ENCODE assay signal across 10 cellular contexts in genomic region chr14:73283592-73284379, GRCh38. TPM values are rescaled to one million over a fixed set of nuclear protein-coding genes. Genes with fewer than 3 reads are reported as not detected.
A peak's percentile ranks its signal among the peaks of the same experiment; 100 is the strongest.
DNase-seq lines count a peak whose midpoint lies in the region; ATAC-seq, FAIRE-seq and TF ChIP-seq lines count a peak whose summit lies in the region.
"Had no signal": no experiment of that assay in that cellular context is flagged by ENCODE, and none has a peak within 500 bp of the region (broad histone marks: within the 10 kb centered on the region; RNA-seq: fewer than 3 reads in every experiment).

No MANE protein-coding gene starts in this region.

- no peak overlapping the region for H4K8ac ChIP-seq in mesendoderm (ENCODE audit: low read depth, low read length)

- H3K4me1 Mint-ChIP-seq in activated naive CD8-positive, alpha-beta T cell treated with anti-CD3 and anti-CD28 coated beads for 36 hours, result peaks cover under 1% of the 10 kb centered on the region

- H4K5ac ChIP-seq in mesendoderm (ENCODE audit: low read length), result no peak overlapping the region

- H3K79me2 ChIP-seq in mesendoderm (ENCODE audit: control insufficient read depth, insufficient read depth, low read length), result no peaks in the 10 kb centered on the region

- WGBS in mesendoderm (ENCODE audit: extremely low coverage, insufficient coverage, low lambda C conversion rate), result no CpG with 5 or more reads among the region's 12 CpGs
- 69 to 72% methylated on average over 12 of the region's 12 CpGs for WGBS in pancreas, 2 donors

- no peak overlapping the region for H3K4me3 Mint-ChIP-seq in activated naive CD8-positive, alpha-beta T cell treated with anti-CD3 and anti-CD28 coated beads for 36 hours

- H3K4ac ChIP-seq in mesendoderm (ENCODE audit: low read depth, low read length), result no peak overlapping the region

- DNase-seq in Ammon's horn (ENCODE audit: low spot score), result peak; percentile 81
- DNase-seq in NCI-H2107 (lab: John Stamatoyannopoulos, UW), result peak; percentile 61
- DNase-seq in cerebellum (ENCODE audit: low spot score), result peak; percentile 69
- peak; percentile 76 for DNase-seq in mesendoderm
- DNase-seq in activated naive CD8-positive, alpha-beta T cell treated with anti-CD3 and anti-CD28 coated beads for 36 hours, result no peak
- DNase-seq in pancreas, result no peak
- DNase-seq: T-helper 2 cell had no signal

- H3K36me3 Mint-ChIP-seq in activated naive CD8-positive, alpha-beta T cell treated with anti-CD3 and anti-CD28 coated beads for 36 hours, result peaks cover 7% of the 10 kb centered on the region

- no peak for ATAC-seq in HG03108 (IDR thresholded peaks at IDR 0.05; ENCODE audit: unreplicated experiment)
- no peak for ATAC-seq in HG02973 (IDR thresholded peaks at IDR 0.05; ENCODE audit: unreplicated experiment)
- ATAC-seq in pancreas, result no peak

- peaks cover 2% of the 10 kb centered on the region for H3K36me3 ChIP-seq in mesendoderm (ENCODE audit: control insufficient read depth, insufficient read depth, low read length)
- peaks cover 0 to 40% (median 17%) of the 10 kb centered on the region in 3 donors for H3K36me3 ChIP-seq in pancreas

- H3K4me1 ChIP-seq in mesendoderm (ENCODE audit: control insufficient read depth, low read depth, low read length) (no peaks in the 10 kb centered on the region), pancreas (no peaks in the 10 kb centered on the region)

- no peak for TF ChIP-seq CTCF in pancreas (IDR thresholded peaks at IDR 0.05)

- no peak overlapping the region for H2BK15ac ChIP-seq in mesendoderm (replicated peaks; ENCODE audit: low read depth)

- no peak overlapping the region for H3K27ac Mint-ChIP-seq in activated naive CD8-positive, alpha-beta T cell treated with anti-CD3 and anti-CD28 coated beads for 36 hours

- H2BK120ac ChIP-seq in mesendoderm (ENCODE audit: low read depth, low read length), result no peak overlapping the region

- H3K9me3 Mint-ChIP-seq in activated naive CD8-positive, alpha-beta T cell treated with anti-CD3 and anti-CD28 coated beads for 36 hours, result no peaks in the 10 kb centered on the region

- H3K27ac ChIP-seq in mesendoderm (ENCODE audit: low read depth, low read length) (no peak overlapping the region), pancreas (no peak overlapping the region)
- H3K27ac ChIP-seq: epithelial cell of prostate had no signal

- no peak overlapping the region for H3K18ac ChIP-seq in mesendoderm (ENCODE audit: low read length)

- H3K4me2 ChIP-seq in mesendoderm (ENCODE audit: low read length), result no peak overlapping the region

- H3K27me3 ChIP-seq in mesendoderm (ENCODE audit: insufficient read depth, low read length, poor library complexity) (no peaks in the 10 kb centered on the region), pancreas (no peaks in the 10 kb centered on the region)

- no peak for FAIRE-seq in pancreas (lab: Jason Lieb, UNC)

- no peaks in the 10 kb centered on the region for H3K27me3 Mint-ChIP-seq in activated naive CD8-positive, alpha-beta T cell treated with anti-CD3 and anti-CD28 coated beads for 36 hours

- no peaks in the 10 kb centered on the region for H3K9me3 ChIP-seq in pancreas

- H2AK5ac ChIP-seq in mesendoderm (ENCODE audit: low read length), result no peak overlapping the region

- no peak overlapping the region for H3K56ac ChIP-seq in mesendoderm (ENCODE audit: low read length)

- H3K9ac ChIP-seq in mesendoderm (ENCODE audit: low read length), result no peak overlapping the region

- H3K4me3 ChIP-seq in mesendoderm (ENCODE audit: low read length), result no peak overlapping the region
- H3K4me3 ChIP-seq in pancreas, result no peak overlapping the region

- no peak overlapping the region for H2BK5ac ChIP-seq in mesendoderm (ENCODE audit: low read length)

- no peaks in the 10 kb centered on the region for H3K79me1 ChIP-seq in mesendoderm (ENCODE audit: low read length)

- intact Hi-C loops in pancreas (cut with DNase I), result no loop called here

- H3K23ac ChIP-seq in mesendoderm (ENCODE audit: low read length), result no peak overlapping the region

RNA-seq across cellular contexts. Expression of gene PAPLN, which starts 46.5 kb away (rescaled TPM):
- 5.7 TPM for total RNA-seq in cerebellum
- polyA plus RNA-seq in mesendoderm (2013, experiment 1 of 2), result 0.14 TPM
- 0.11 TPM for polyA plus RNA-seq in mesendoderm (2013, experiment 2 of 2)
- total RNA-seq in activated naive CD8-positive, alpha-beta T cell treated with anti-CD3 and anti-CD28 coated beads for 36 hours, result under 1 TPM; 0.10 to 0.36 TPM
- total RNA-seq in pancreas, result 10 to 100 TPM in 1 of 6 donors, 1 to 10 TPM in 5; 1.1 to 18.3 (median 2.9) TPM
- 1 to 10 TPM; 2.9 to 6.6 TPM for polyA plus RNA-seq in pancreas

Comparison
In these comparisons a context has a peak if more than half of its experiments do, and no peak if none do; other contexts are left out.
1. DNase-seq: peak in Ammon's horn (single experiment), NCI-H2107 (single experiment), cerebellum (single experiment) and mesendoderm (single experiment); none in activated naive CD8-positive, alpha-beta T cell treated with anti-CD3 and anti-CD28 coated beads for 36 hours (single experiment) and pancreas (0 of 6).